ENCODE assay signal across 8 cellular contexts in the genomic region with DNA sequence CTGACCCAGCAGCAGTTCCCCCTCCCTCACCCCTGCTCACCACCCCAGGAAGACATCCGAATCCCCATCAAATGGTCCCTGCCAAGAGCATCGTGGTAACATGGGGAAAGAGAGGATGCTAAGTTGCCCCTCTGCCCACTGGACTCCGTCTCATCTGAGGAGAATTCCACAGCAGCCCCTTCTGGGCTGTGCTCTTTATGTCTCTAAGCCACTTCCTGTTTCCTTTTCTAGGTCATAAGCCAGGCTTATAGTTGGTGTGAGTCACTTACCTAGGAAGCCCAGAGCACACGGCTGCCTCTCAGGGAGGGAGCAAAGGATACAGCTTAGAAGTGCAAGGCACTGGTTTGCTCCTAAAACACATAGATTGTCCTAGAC.
DNase-seq lines count a peak whose midpoint lies in the region; ATAC-seq lines count a peak whose summit lies in the region.

No MANE protein-coding gene starts in this region.

- peaks cover 74% of the 10 kb centered on the region for H3K4me1 Mint-ChIP-seq in activated CD4-positive, alpha-beta T cell treated with anti-CD3 and anti-CD28 coated beads for 36 hours

- CTCF ChIA-PET in activated CD4-positive, alpha-beta T cell treated with anti-CD3 and anti-CD28 coated beads for 36 hours (lab: Charles Lee): interaction anchor here (0.7 to 1.5 kb wide), 8 partner anchors 37 to 178 kb away, joined by 3 to 6 read pairs (median 4); no protein-coding TSS in a partner anchor

- POLR2A ChIA-PET in activated CD4-positive, alpha-beta T cell treated with anti-CD3 and anti-CD28 coated beads for 36 hours (lab: Charles Lee): interaction anchor here (0.6 to 4.5 kb wide), 6 partner anchors 16 to 182 kb away, joined by 3 to 65 read pairs (median 6); no protein-coding TSS in a partner anchor

- H3K27ac Mint-ChIP-seq in activated CD4-positive, alpha-beta T cell treated with anti-CD3 and anti-CD28 coated beads for 36 hours: peak overlapping the region; percentile 99

- intact Hi-C loops in activated CD4-positive, alpha-beta T cell treated with anti-CD3 and anti-CD28 coated beads for 36 hours (cut with DNase I, micrococcal nuclease): no loop called here

- H3K9me3 Mint-ChIP-seq in activated CD4-positive, alpha-beta T cell treated with anti-CD3 and anti-CD28 coated beads for 36 hours (ENCODE audit: low read depth): peaks cover 5% of the 10 kb centered on the region

- no peaks in the 10 kb centered on the region for H3K27me3 Mint-ChIP-seq in activated CD4-positive, alpha-beta T cell treated with anti-CD3 and anti-CD28 coated beads for 36 hours

- peak; percentile 45 for ATAC-seq in activated CD4-positive, alpha-beta T cell treated with anti-CD3 and anti-CD28 coated beads for 36 hours
- ATAC-seq in esophagus mucosa: peak; percentile 81
- no peak for ATAC-seq in GM19328 (IDR thresholded peaks at IDR 0.05; ENCODE audit: unreplicated experiment)
- ATAC-seq in HG03095 (IDR thresholded peaks at IDR 0.05; ENCODE audit: unreplicated experiment): no peak

- peak; percentile 38 for DNase-seq in GF-D8 (lab: John Stamatoyannopoulos, UW)
- peak; percentile 77 for DNase-seq in Jurkat, Clone E6-1 (ENCODE audit: low read depth, low spot score)
- DNase-seq in activated CD4-positive, alpha-beta T cell treated with anti-CD3 and anti-CD28 coated beads for 36 hours: peak; percentile 65
- DNase-seq in stimulated activated CD4-positive, alpha-beta T cell treated with anti-CD3 and anti-CD28 coated beads, Interleukin-2, amount 100 ng/mL, for 4 hours (ENCODE audit: low read depth): peak; percentile 25
- no peak for DNase-seq in NCI-H1436 treated with DMSO at 0.1 percent for 48 hours (lab: John Stamatoyannopoulos, UW)

- no peak overlapping the region for H3K4me3 ChIP-seq in Jurkat, Clone E6-1 (ENCODE audit: low read length)

- H3K4me3 Mint-ChIP-seq in activated CD4-positive, alpha-beta T cell treated with anti-CD3 and anti-CD28 coated beads for 36 hours: peak overlapping the region; percentile 75

- peaks cover 40% of the 10 kb centered on the region for H3K36me3 Mint-ChIP-seq in activated CD4-positive, alpha-beta T cell treated with anti-CD3 and anti-CD28 coated beads for 36 hours (ENCODE audit: low read depth)

Comparison
In these comparisons a context has a peak if more than half of its experiments do, and no peak if none do; other contexts are left out.
1. ATAC-seq: peak in activated CD4-positive, alpha-beta T cell treated with anti-CD3 and anti-CD28 coated beads for 36 hours (single experiment) and esophagus mucosa (single experiment); none in GM19328 (single experiment) and HG03095 (single experiment).